Comparison of ENCODE assay signal across 1 cellular context in the genomic region with DNA sequence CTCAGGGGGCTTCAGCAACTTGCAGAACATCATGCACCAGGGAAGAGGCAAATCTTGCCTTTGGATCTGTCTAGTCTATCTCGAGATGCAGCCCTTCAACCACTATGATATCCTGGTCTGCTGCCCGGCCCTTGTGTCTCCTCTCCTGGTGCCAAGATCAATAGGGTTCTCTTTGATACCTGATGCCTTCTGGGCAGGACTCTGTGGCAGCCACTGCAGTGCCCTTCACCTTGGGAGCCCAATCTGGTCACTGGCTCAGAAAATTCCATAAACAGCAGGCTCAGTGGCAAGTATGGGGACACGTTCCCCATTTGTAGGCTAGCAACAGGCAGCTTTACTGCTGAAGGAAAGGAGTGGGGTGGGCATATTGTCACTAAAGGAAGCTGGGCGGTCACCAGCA.
TF ChIP-seq lines count a peak whose summit lies in the region.

No MANE protein-coding gene starts in this region.

TF ChIP-seq in GM23338, 12 proteins besides CTCF, POLR2A, EP300 and RAD21 (continued from another document):
- no peak for TF ChIP-seq ZNF462 (CRISPR knock-in tag; IDR thresholded peaks at IDR 0.05)
TF ChIP-seq in GM23338: peak in this region for 0.
